In the genomic region with DNA sequence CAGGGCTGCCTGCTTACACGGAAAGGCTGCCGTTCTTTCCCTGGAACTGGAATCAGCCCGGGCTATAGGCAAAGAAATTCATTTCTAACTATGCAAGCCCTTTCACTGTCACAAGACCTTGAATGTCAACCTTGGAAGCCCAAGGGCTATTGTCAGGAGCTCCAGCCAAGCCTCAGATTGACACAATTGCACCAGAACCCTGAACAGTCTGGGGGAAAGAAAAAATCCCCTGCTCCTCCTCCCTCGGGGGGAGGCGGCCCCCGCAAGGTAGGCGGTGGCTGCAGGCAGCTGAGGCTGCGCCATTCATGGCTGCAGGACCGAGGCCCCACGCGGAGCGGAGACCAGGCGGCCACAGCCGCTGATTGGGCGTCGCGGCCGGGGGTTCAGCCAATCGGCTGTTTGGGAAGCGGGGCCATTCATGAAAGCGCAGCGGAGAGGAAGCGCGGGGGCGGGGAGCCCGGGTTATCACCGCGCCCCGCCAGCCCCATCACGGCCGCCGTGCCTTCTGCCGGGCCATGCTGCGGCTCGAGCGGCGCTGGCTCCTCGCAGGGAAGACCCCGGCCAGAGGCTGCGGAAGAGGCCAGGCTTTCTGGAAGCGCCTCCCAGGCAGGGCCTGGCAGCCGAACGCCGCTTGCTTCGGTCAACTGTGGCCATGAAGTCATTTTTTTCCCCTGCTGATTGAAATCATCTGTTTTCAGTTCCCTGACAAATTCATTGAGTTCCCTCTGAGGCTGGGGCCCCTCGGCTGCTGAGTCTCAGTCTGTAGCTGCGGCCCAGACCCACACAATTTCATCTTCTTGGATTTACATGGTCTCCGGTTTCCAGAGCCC, we compare ENCODE assay signal across 8 cellular contexts. TPM values are rescaled to one million over a fixed set of nuclear protein-coding genes. Genes with fewer than 3 reads are reported as not detected.
DNase-seq lines count a peak whose midpoint lies in the region; ATAC-seq, FAIRE-seq and TF ChIP-seq lines count a peak whose summit lies in the region.

No MANE protein-coding gene starts in this region.

- DNase-seq in GM12891 (ENCODE audit: insufficient read length, low spot score) (peak; percentile 93), NCI-H2171 treated with DMSO at 0.1 percent for 48 hours (lab: John Stamatoyannopoulos, UW) (peak; percentile 82), cerebellum (ENCODE audit: low spot score) (peak; percentile 95), HuH-7 (ENCODE audit: low spot score) (no peak)
- peak; percentile 60 to 73 for DNase-seq in activated CD4-positive, alpha-beta T cell treated with anti-CD3 and anti-CD28 coated beads for 24 hours (ENCODE audit: low read depth in 2 of 2)
- DNase-seq in stimulated activated CD4-positive, alpha-beta T cell treated with anti-CD3 and anti-CD28 coated beads, Interleukin-1b, Interleukin-23, amount 100 ng/mL, for 4 hours (ENCODE audit: low read depth in 2 of 2): peak; percentile 62 to 67

- peak; percentile 49; the same call in 1 of the 2 replicates for TF ChIP-seq POLR2A in GM12891 (IDR thresholded peaks at IDR 0.05; ENCODE audit: low read depth, low read length)

- peak; percentile 73 for ATAC-seq in HG02623 (IDR thresholded peaks at IDR 0.05; ENCODE audit: unreplicated experiment)

- peak; percentile 94 for FAIRE-seq in GM12891 (lab: Jason Lieb, UNC)

- H3K27me3 ChIP-seq in layer of hippocampus (ENCODE audit: control insufficient read depth, insufficient read depth, low read length): no peaks in the 10 kb centered on the region

- peak overlapping the region; percentile 73 for H3K27ac ChIP-seq in layer of hippocampus (ENCODE audit: low read depth, low read length)

TF ChIP-seq in GM12891, 5 proteins besides CTCF, POLR2A, EP300 and RAD21:
- TF ChIP-seq POU2F2 (IDR thresholded peaks at IDR 0.05; ENCODE audit: low read depth, low read length) (0 out of 2 replicates have a peak, but pooled peaks have one; percentile 34), POLR2AphosphoS5 (IDR thresholded peaks at IDR 0.05; ENCODE audit: low read depth, low read length) (0 out of 2 replicates have a peak, but pooled peaks have one; percentile 34), PAX5 (IDR thresholded peaks at IDR 0.05; ENCODE audit: insufficient read depth, low read length, severe bottlenecking) (no peak), SPI1 (IDR thresholded peaks at IDR 0.05; ENCODE audit: low read depth, low read length) (peak; percentile 93), TAF1 (IDR thresholded peaks at IDR 0.05; ENCODE audit: low read depth, low read length) (no peak)
TF ChIP-seq in GM12891: peak in this region for 3.

RNA-seq across cellular contexts. Expression of gene LINC01488, which starts 38.1 kb away (rescaled TPM):
- polyA plus RNA-seq in GM12891 (2012; ENCODE audit: low read depth, missing spikeins): not detected
- total RNA-seq in cerebellum: not detected
